24 cellular contexts compared by ENCODE assay signal in genomic region chr11:113132001-113132400, GRCh38.
DNase-seq lines count a peak whose midpoint lies in the region; ATAC-seq and TF ChIP-seq lines count a peak whose summit lies in the region.
"Had no signal": no experiment of that assay in that cellular context is flagged by ENCODE, and none has a peak within 500 bp of the region (broad histone marks: within the 10 kb centered on the region; RNA-seq: fewer than 3 reads in every experiment).

No MANE protein-coding gene starts in this region.

- H3K4me1 ChIP-seq in cardiac muscle cell (ENCODE audit: low read depth), result peaks cover 14% of the 10 kb centered on the region
- H3K4me1 ChIP-seq in heart left ventricle, result peaks cover 0 to 44% (median 15%) of the 10 kb centered on the region in 12 donors
- H3K4me1 ChIP-seq in neural progenitor cell, result peaks cover 9% of the 10 kb centered on the region
- H3K4me1 ChIP-seq: Caco-2 had no signal

- H3K9ac ChIP-seq in neural progenitor cell, result no peak overlapping the region

- peak overlapping the region; percentile 77 for H3K4me3 Mint-ChIP-seq in glutamatergic neuron (ENCODE audit: unreplicated experiment)
- H3K4me3 Mint-ChIP-seq in neural progenitor cell, result no peak overlapping the region
- H3K4me3 Mint-ChIP-seq: B cell; CD8-positive, alpha-beta T cell had no signal

- H3K79me2 ChIP-seq in neural progenitor cell (ENCODE audit: low read depth), result no peaks in the 10 kb centered on the region

- H3K36me3 ChIP-seq in cardiac muscle cell (no peaks in the 10 kb centered on the region), heart left ventricle (no peaks in the 10 kb centered on the region), neural progenitor cell (no peaks in the 10 kb centered on the region)

- no peak for ATAC-seq in heart left ventricle
- ATAC-seq: CD8-positive, alpha-beta T cell; GM12878 had no signal

- H2AFZ ChIP-seq in neural progenitor cell (replicated peaks), result no peak overlapping the region

- intact Hi-C loops in heart left ventricle (cut with DNase I), result loop anchor here in 2 of 10 donors (2.0 to 5.0 kb wide), 2 partner anchors 37 to 60 kb away; no protein-coding TSS in a partner anchor

- no peak for TF ChIP-seq CTCF in cardiac muscle cell (IDR thresholded peaks at IDR 0.05; ENCODE audit: low read depth, low read length)
- TF ChIP-seq CTCF in heart left ventricle (IDR thresholded peaks at IDR 0.05), result no peak
- TF ChIP-seq CTCF in glutamatergic neuron (IDR thresholded peaks at IDR 0.05; ENCODE audit: partially characterized antibody, unreplicated experiment), result no peak
- no peak for TF ChIP-seq CTCF in neural progenitor cell (IDR thresholded peaks at IDR 0.05)

- H3K27ac Mint-ChIP-seq in glutamatergic neuron (ENCODE audit: unreplicated experiment) (peak overlapping the region; percentile 94), neural progenitor cell (no peak overlapping the region)
- H3K27ac Mint-ChIP-seq: B cell; CD8-positive, alpha-beta T cell had no signal

- H3K27me3 ChIP-seq in cardiac muscle cell, result no peaks in the 10 kb centered on the region
- H3K27me3 ChIP-seq in heart left ventricle, result no peaks in the 10 kb centered on the region
- no peaks in the 10 kb centered on the region for H3K27me3 ChIP-seq in neural progenitor cell

- H3K36me3 Mint-ChIP-seq in glutamatergic neuron (ENCODE audit: unreplicated experiment) (peaks cover 3% of the 10 kb centered on the region), neural progenitor cell (peaks cover 2% of the 10 kb centered on the region)
- H3K36me3 Mint-ChIP-seq: CD8-positive, alpha-beta T cell had no signal

- H3F3A ChIP-seq in neural progenitor cell (ENCODE audit: low read depth), result no peaks in the 10 kb centered on the region

- H3K4me3 ChIP-seq in cardiac muscle cell, result no peak overlapping the region
- no peak overlapping the region for H3K4me3 ChIP-seq in heart left ventricle
- no peak overlapping the region for H3K4me3 ChIP-seq in neural progenitor cell
- H3K4me3 ChIP-seq: GM12878 had no signal

- H3K4me2 ChIP-seq in neural progenitor cell, result no peak overlapping the region

- H3K27ac ChIP-seq in cardiac muscle cell, result peak overlapping the region; percentile 76
- peak overlapping the region in 1 of 12 donors; percentile 12 for H3K27ac ChIP-seq in heart left ventricle
- H3K27ac ChIP-seq in neural progenitor cell, result no peak overlapping the region
- peak overlapping the region; percentile 15 for H3K27ac ChIP-seq in temporal lobe (ENCODE audit: low read depth, low read length)
- H3K27ac ChIP-seq: 22Rv1, C4-2B had no signal

- TF ChIP-seq POLR2A in heart left ventricle (IDR thresholded peaks at IDR 0.05), result no peak

- WGBS in heart left ventricle, 4 donors, result 57 to 79% (median 62%) methylated on average over 2 to 3 of the region's 3 CpGs

- H3K4me1 Mint-ChIP-seq in glutamatergic neuron (ENCODE audit: low read depth, unreplicated experiment) (peaks cover 80% of the 10 kb centered on the region), neural progenitor cell (peaks cover 31% of the 10 kb centered on the region)
- H3K4me1 Mint-ChIP-seq: B cell had no signal

- no peaks in the 10 kb centered on the region for H4K20me1 ChIP-seq in neural progenitor cell (ENCODE audit: low read depth)

- H3K9me3 Mint-ChIP-seq in glutamatergic neuron (ENCODE audit: unreplicated experiment) (peaks cover 16% of the 10 kb centered on the region), neural progenitor cell (peaks cover 2% of the 10 kb centered on the region)
- H3K9me3 Mint-ChIP-seq: CD8-positive, alpha-beta T cell had no signal

- H3K27me3 Mint-ChIP-seq in glutamatergic neuron (ENCODE audit: unreplicated experiment), result peaks cover 11% of the 10 kb centered on the region
- peaks cover 7% of the 10 kb centered on the region for H3K27me3 Mint-ChIP-seq in neural progenitor cell (ENCODE audit: insufficient read depth, low read depth)

- H3K9me3 ChIP-seq in cardiac muscle cell (ENCODE audit: low read depth) (no peaks in the 10 kb centered on the region), heart left ventricle (no peaks in the 10 kb centered on the region), neural progenitor cell (ENCODE audit: low read depth) (no peaks in the 10 kb centered on the region)
- H3K9me3 ChIP-seq: Caco-2 had no signal

- DNase-seq in cardiac muscle cell (ENCODE audit: low read depth in 1 of 2, low spot score in 1 of 2) (peak in 1 of 2 donors; percentile 30), heart left ventricle (no peak), glutamatergic neuron (peak; percentile 47), neural progenitor cell (ENCODE audit: low spot score) (peak; percentile 15), SW 1271 (lab: John Stamatoyannopoulos, UW) (no peak), GM19238 (ENCODE audit: insufficient read length, low spot score) (no peak), KG1 (lab: John Stamatoyannopoulos, UW) (no peak)
- DNase-seq: Caco-2; CD8-positive, alpha-beta T cell; HCEC 1CT; KBM-7; NCI-H1048; NCI-H1417; NCI-H1694 treated with DMSO at 0.1 percent for 48 hours; NCI-H2081; NCI-H2227 treated with DMSO at 0.1 percent for 48 hours; NCI-H526 treated with DMSO at 0.1 percent for 48 hours; RPMI8226; SHP77 had no signal

Comparison
In these comparisons a context has a peak if more than half of its experiments do, and no peak if none do; other contexts are left out.
1. DNase-seq: peak in glutamatergic neuron (single experiment) and neural progenitor cell (single experiment); none in heart left ventricle (0 of 5), SW 1271 (0 of 2), GM19238 (single experiment) and KG1 (single experiment).